ENCODE assay signal across 8 cellular contexts in genomic region chrX:109537324-109537665, GRCh38. TPM values are rescaled to one million over a fixed set of nuclear protein-coding genes. Genes with fewer than 3 reads are reported as not detected.
DNase-seq lines count a peak whose midpoint lies in the region; ATAC-seq and TF ChIP-seq lines count a peak whose summit lies in the region.

No MANE protein-coding gene starts in this region.

- H3K36me3 ChIP-seq in HUES64 (ENCODE audit: insufficient read depth, low read length) (no peaks in the 10 kb centered on the region), right atrium auricular region (no peaks in the 10 kb centered on the region)

- POLR2A ChIA-PET in activated naive CD8-positive, alpha-beta T cell treated with anti-CD3 and anti-CD28 coated beads, Interleukin-2, amount 10 ng/mL, durations not matched to agents 7 days and 5 days (lab: Charles Lee), result interaction anchor here (1.0 to 1.6 kb wide), 2 partner anchors 97 to 183 kb away, joined by 3 to 4 read pairs; no protein-coding TSS in a partner anchor

- H3K4me1 Mint-ChIP-seq in activated naive CD8-positive, alpha-beta T cell treated with anti-CD3 and anti-CD28 coated beads, Interleukin-2, amount 10 ng/mL, durations not matched to agents 7 days and 5 days, result peaks cover 12% of the 10 kb centered on the region

- H3K9me3 Mint-ChIP-seq in activated naive CD8-positive, alpha-beta T cell treated with anti-CD3 and anti-CD28 coated beads, Interleukin-2, amount 10 ng/mL, durations not matched to agents 7 days and 5 days, result no peaks in the 10 kb centered on the region

- H3K4me3 ChIP-seq in HUES64 (ENCODE audit: low read length) (peak overlapping the region; percentile 82), right atrium auricular region (peak overlapping the region; percentile 54 to 56), skeletal muscle cell (ENCODE audit: low read depth, low read length) (peak overlapping the region; percentile 56)

- peaks cover 4% of the 10 kb centered on the region; the same call in 1 of the 2 replicates for H3K4me1 ChIP-seq in HUES64 (ENCODE audit: insufficient read depth, low read length)
- no peaks in the 10 kb centered on the region for H3K4me1 ChIP-seq in right atrium auricular region

- H3K27me3 ChIP-seq in HUES64 (ENCODE audit: insufficient read depth, low read length) (peaks cover 13% of the 10 kb centered on the region; the same call in 1 of the 2 replicates), right atrium auricular region (no peaks in the 10 kb centered on the region)

- peaks cover 3% of the 10 kb centered on the region for H3K36me3 Mint-ChIP-seq in activated naive CD8-positive, alpha-beta T cell treated with anti-CD3 and anti-CD28 coated beads, Interleukin-2, amount 10 ng/mL, durations not matched to agents 7 days and 5 days

- DNase-seq in COLO668 (lab: John Stamatoyannopoulos, UW; ENCODE audit: unreplicated experiment) (peak; percentile 7), right atrium auricular region (ENCODE audit: low spot score) (peak; percentile 60), skeletal muscle cell (ENCODE audit: low read depth) (peak; percentile 25), OCI-M2 (lab: John Stamatoyannopoulos, UW; ENCODE audit: unreplicated experiment) (no peak)
- no peak for DNase-seq in activated naive CD8-positive, alpha-beta T cell treated with anti-CD3 and anti-CD28 coated beads, Interleukin-2, amount 10 ng/mL, durations not matched to agents 7 days and 5 days
- no peak for DNase-seq in activated CD8-positive, alpha-beta memory T cell treated with anti-CD3 and anti-CD28 coated beads, Interleukin-2, amount 50 U/mL, for 4 hours

- H3K9me3 ChIP-seq in HUES64 (ENCODE audit: insufficient read depth, low read depth, low read length), result no peaks in the 10 kb centered on the region
- no peaks in the 10 kb centered on the region for H3K9me3 ChIP-seq in right atrium auricular region

- H3K27ac Mint-ChIP-seq in activated naive CD8-positive, alpha-beta T cell treated with anti-CD3 and anti-CD28 coated beads, Interleukin-2, amount 10 ng/mL, durations not matched to agents 7 days and 5 days, result peak overlapping the region; percentile 91

- H3K27me3 Mint-ChIP-seq in activated naive CD8-positive, alpha-beta T cell treated with anti-CD3 and anti-CD28 coated beads, Interleukin-2, amount 10 ng/mL, durations not matched to agents 7 days and 5 days, result peaks cover 5% of the 10 kb centered on the region

- H3K27ac ChIP-seq in HUES64 (ENCODE audit: low read depth, low read length) (peak overlapping the region; percentile 74; the same call in 1 of the 2 replicates), right atrium auricular region (peak overlapping the region; percentile 81 to 85)

- no peak for TF ChIP-seq CTCF in right atrium auricular region (IDR thresholded peaks at IDR 0.05)

- ATAC-seq in activated naive CD8-positive, alpha-beta T cell treated with anti-CD3 and anti-CD28 coated beads, Interleukin-2, amount 10 ng/mL, durations not matched to agents 7 days and 5 days (ENCODE audit: low read depth), result no peak
- ATAC-seq in GM18519 (IDR thresholded peaks at IDR 0.05; ENCODE audit: low FRiP score, unreplicated experiment), result no peak

- 2% methylated on average over 8 of the region's 10 CpGs for WGBS in HUES64

- peak overlapping the region; percentile 88 for H3K9ac ChIP-seq in HUES64 (ENCODE audit: low read depth, low read length)

- H3K4me3 Mint-ChIP-seq in activated naive CD8-positive, alpha-beta T cell treated with anti-CD3 and anti-CD28 coated beads, Interleukin-2, amount 10 ng/mL, durations not matched to agents 7 days and 5 days, result peak overlapping the region; percentile 90

RNA-seq across cellular contexts. Expression of gene NXT2, which starts 0.7 kb away (rescaled TPM):
- 12.8 TPM for polyA plus RNA-seq in HUES64 (2013, experiment 1 of 2)
- polyA plus RNA-seq in HUES64 (2013, experiment 2 of 2), result 13.3 TPM
- 10 to 100 TPM in 1 of 2 experiments, 1 to 10 TPM in 1; 9.9 to 11.2 TPM for total RNA-seq in activated naive CD8-positive, alpha-beta T cell treated with anti-CD3 and anti-CD28 coated beads, Interleukin-2, amount 10 ng/mL, durations not matched to agents 7 days and 5 days
- 1 to 10 TPM; 2.6 to 3.8 TPM for total RNA-seq in right atrium auricular region

RNA-seq across cellular contexts. Expression of gene GUCY2F, which starts 55.4 kb away (rescaled TPM):
- polyA plus RNA-seq in HUES64 (2013, experiment 1 of 2), result 0.05 TPM
- polyA plus RNA-seq in HUES64 (2013, experiment 2 of 2), result not detected
- total RNA-seq in activated naive CD8-positive, alpha-beta T cell treated with anti-CD3 and anti-CD28 coated beads, Interleukin-2, amount 10 ng/mL, durations not matched to agents 7 days and 5 days, result not detected
- total RNA-seq in right atrium auricular region, result not detected

Comparison
In these comparisons a context has a peak if more than half of its experiments do, and no peak if none do; other contexts are left out.
1. DNase-seq: peak in COLO668 (single experiment), right atrium auricular region (single experiment) and skeletal muscle cell (single experiment); none in activated naive CD8-positive, alpha-beta T cell treated with anti-CD3 and anti-CD28 coated beads, Interleukin-2, amount 10 ng/mL, durations not matched to agents 7 days and 5 days (single experiment), activated CD8-positive, alpha-beta memory T cell treated with anti-CD3 and anti-CD28 coated beads, Interleukin-2, amount 50 U/mL, for 4 hours (single experiment) and OCI-M2 (single experiment).
2. Peak in every context shown above with its lines, with median percentiles within 50 percentile points of each other: H3K4me3 ChIP-seq.